In the genomic region with DNA sequence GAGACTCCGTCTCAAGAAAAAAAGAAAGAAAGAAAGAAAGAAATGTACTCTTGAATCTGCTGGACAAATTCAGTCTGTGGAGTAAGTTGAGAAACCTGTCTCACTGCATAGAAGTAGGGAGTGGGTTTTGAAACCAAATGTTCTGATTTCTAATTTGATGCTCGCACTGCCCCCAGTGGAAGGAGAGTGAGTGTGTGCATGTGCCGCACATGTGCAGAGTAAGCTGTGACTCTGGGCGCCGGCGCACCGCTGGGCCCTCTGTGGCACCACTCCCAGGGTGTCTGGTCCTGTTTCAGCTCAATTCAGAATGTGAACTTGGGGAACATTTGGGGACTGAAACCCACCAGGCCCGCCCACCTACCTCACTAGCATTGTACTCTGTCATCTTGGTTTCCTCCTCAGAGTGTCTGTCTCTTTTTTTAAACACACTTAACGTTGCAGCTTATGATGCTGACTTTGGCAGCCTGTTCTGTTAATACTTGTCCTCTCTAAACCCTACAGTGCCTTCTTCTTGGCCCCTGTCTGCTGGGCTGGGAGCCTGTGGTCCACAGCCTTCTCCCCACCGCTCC, we compare ENCODE assay signal across 18 cellular contexts.
DNase-seq lines count a peak whose midpoint lies in the region; ATAC-seq and TF ChIP-seq lines count a peak whose summit lies in the region.
"Had no signal": no experiment of that assay in that cellular context is flagged by ENCODE, and none has a peak within 500 bp of the region (broad histone marks: within the 10 kb centered on the region; RNA-seq: fewer than 3 reads in every experiment).

No MANE protein-coding gene starts in this region.

- H3K27ac Mint-ChIP-seq in endothelial cell (ENCODE audit: unreplicated experiment) = no peak overlapping the region
- H3K27ac Mint-ChIP-seq: activated naive CD8-positive, alpha-beta T cell treated with anti-CD3 and anti-CD28 coated beads for 36 hours; B cell had no signal

- H3K27me3 Mint-ChIP-seq in endothelial cell (ENCODE audit: unreplicated experiment) = no peaks in the 10 kb centered on the region
- H3K27me3 Mint-ChIP-seq: B cell had no signal

- no peak for TF ChIP-seq POLR2A in breast epithelium (IDR thresholded peaks at IDR 0.05)

- TF ChIP-seq CTCF in breast epithelium (IDR thresholded peaks at IDR 0.05) (no peak), LNCaP clone FGC (IDR thresholded peaks at IDR 0.05; ENCODE audit: control insufficient read depth, extremely low read depth, insufficient read depth) (peak; percentile 65), endothelial cell (IDR thresholded peaks at IDR 0.05; ENCODE audit: unreplicated experiment) (peak; percentile 28), upper lobe of right lung (IDR thresholded peaks at IDR 0.05) (peak; percentile 7)

- in situ Hi-C loops in T47D (cut with HindIII; ENCODE audit: low pct_unique_long_range_greater_than_20kb, low sequenced_read_pairs) = no loop called here

- H3K36me3 ChIP-seq in breast epithelium (no peaks in the 10 kb centered on the region), upper lobe of right lung (no peaks in the 10 kb centered on the region)

- no peak overlapping the region for H3K4me3 Mint-ChIP-seq in endothelial cell (ENCODE audit: unreplicated experiment)
- H3K4me3 Mint-ChIP-seq: activated naive CD8-positive, alpha-beta T cell treated with anti-CD3 and anti-CD28 coated beads for 36 hours; B cell had no signal

- no peak for ATAC-seq in upper lobe of right lung
- ATAC-seq in Right ventricle myocardium superior (ENCODE audit: poor library complexity) = no peak
- ATAC-seq: esophagus mucosa, mucosa of descending colon had no signal

- H3K27me3 ChIP-seq in breast epithelium = no peaks in the 10 kb centered on the region
- peaks cover 10% of the 10 kb centered on the region for H3K27me3 ChIP-seq in upper lobe of right lung

- intact Hi-C loops in breast epithelium (cut with DNase I; ENCODE audit: low total_unique reads) (no loop called here), upper lobe of right lung (cut with DNase I) (no loop called here), Right ventricle myocardium superior (cut with DNase I) (no loop called here)

- H3K4me1 ChIP-seq in breast epithelium = no peaks in the 10 kb centered on the region
- H3K4me1 ChIP-seq in upper lobe of right lung = no peaks in the 10 kb centered on the region

- H3K9me3 ChIP-seq in breast epithelium = no peaks in the 10 kb centered on the region
- H3K9me3 ChIP-seq in upper lobe of right lung = no peaks in the 10 kb centered on the region
- H3K9me3 ChIP-seq: mucosa of descending colon had no signal

- no peak overlapping the region for H3K27ac ChIP-seq in breast epithelium
- H3K27ac ChIP-seq in upper lobe of right lung = no peak overlapping the region
- H3K27ac ChIP-seq: PC-9 had no signal

- peak; percentile 23 to 39 for DNase-seq in T47D (ENCODE audit: low read depth in 1 of 2, low spot score in 1 of 2)
- no peak for DNase-seq in breast epithelium (ENCODE audit: low spot score in 2 of 2)
- peak; percentile 17 for DNase-seq in LNCaP clone FGC (ENCODE audit: low read depth)
- DNase-seq in endothelial cell (ENCODE audit: low spot score) = peak; percentile 15
- no peak for DNase-seq in upper lobe of right lung
- no peak for DNase-seq in Right ventricle myocardium superior
- DNase-seq in NCI-H526 treated with DMSO at 0.1 percent for 48 hours (lab: John Stamatoyannopoulos, UW) = no peak
- no peak for DNase-seq in activated T-cell treated with anti-CD3 and anti-CD28 coated beads for 4 hours
- DNase-seq: activated naive CD8-positive, alpha-beta T cell treated with anti-CD3 and anti-CD28 coated beads for 36 hours; cerebellar nuclear complex; IMR-90; mucosa of descending colon; NCI-H2029 treated with DMSO at 0.1 percent for 48 hours; PC-9; stimulated activated CD4-positive, alpha-beta T cell treated with anti-CD3 and anti-CD28 coated beads, Interleukin-1b, Interleukin-23, amount 100 ng/mL, for 48 hours; T-helper 9 cell had no signal

- no peaks in the 10 kb centered on the region for H3K4me1 Mint-ChIP-seq in endothelial cell (ENCODE audit: unreplicated experiment)
- H3K4me1 Mint-ChIP-seq: activated naive CD8-positive, alpha-beta T cell treated with anti-CD3 and anti-CD28 coated beads for 36 hours; B cell had no signal

- H3K36me3 Mint-ChIP-seq in endothelial cell (ENCODE audit: low read depth, unreplicated experiment) = no peaks in the 10 kb centered on the region
- H3K36me3 Mint-ChIP-seq: activated naive CD8-positive, alpha-beta T cell treated with anti-CD3 and anti-CD28 coated beads for 36 hours had no signal

- no peaks in the 10 kb centered on the region for H3K9me3 Mint-ChIP-seq in endothelial cell (ENCODE audit: unreplicated experiment)
- H3K9me3 Mint-ChIP-seq: activated naive CD8-positive, alpha-beta T cell treated with anti-CD3 and anti-CD28 coated beads for 36 hours had no signal

- H3K4me3 ChIP-seq in breast epithelium (no peak overlapping the region), LNCaP clone FGC (ENCODE audit: low read depth, low read length) (no peak overlapping the region), upper lobe of right lung (no peak overlapping the region)
- H3K4me3 ChIP-seq: mucosa of descending colon, PC-9 had no signal

Comparison
In these comparisons a context has a peak if more than half of its experiments do, and no peak if none do; other contexts are left out.
1. DNase-seq: peak in T47D (2 of 2), LNCaP clone FGC (single experiment) and endothelial cell (single experiment); none in breast epithelium (0 of 2), upper lobe of right lung (single experiment), Right ventricle myocardium superior (single experiment), NCI-H526 treated with DMSO at 0.1 percent for 48 hours (single experiment) and activated T-cell treated with anti-CD3 and anti-CD28 coated beads for 4 hours (single experiment).
2. CTCF ChIP-seq: peak in LNCaP clone FGC (single experiment), endothelial cell (single experiment) and upper lobe of right lung (single experiment); none in breast epithelium (0 of 3).